Comparison of ENCODE assay signal across 10 cellular contexts in genomic region chr7:135981958-135982646, GRCh38. TPM values are rescaled to one million over a fixed set of nuclear protein-coding genes. Genes with fewer than 3 reads are reported as not detected.
DNase-seq lines count a peak whose midpoint lies in the region; ATAC-seq and TF ChIP-seq lines count a peak whose summit lies in the region.
"Had no signal": no experiment of that assay in that cellular context is flagged by ENCODE, and none has a peak within 500 bp of the region (broad histone marks: within the 10 kb centered on the region; RNA-seq: fewer than 3 reads in every experiment).

No MANE protein-coding gene starts in this region.

- H3K4me1 ChIP-seq in PC-3 (ENCODE audit: insufficient read depth, low read length): peaks cover 24% of the 10 kb centered on the region

- intact Hi-C loops in PC-3 (cut with micrococcal nuclease): no loop called here

- peaks cover under 1% of the 10 kb centered on the region; the same call in 1 of the 2 replicates for H3K79me2 ChIP-seq in PC-3 (ENCODE audit: low read length)

- no peak overlapping the region for H3K4me2 ChIP-seq in PC-3 (ENCODE audit: low read length)

- ATAC-seq in activated T-cell treated with anti-CD3 and anti-CD28 coated beads, Interleukin-2, amount 50 U/mL, for 72 hours (replicated peaks in 1 of 2): no peak
- ATAC-seq in PC-3: no peak
- ATAC-seq in stimulated activated naive B cell treated with anti-CD40 and anti-IgM and Interleukin-4, amounts not matched to agents 10 μg/mL and 1 μg/mL and 100 μg/mL, for 72 hours (replicated peaks): no peak
- no peak for ATAC-seq in GM18868 (IDR thresholded peaks at IDR 0.05; ENCODE audit: unreplicated experiment)

- H3K27me3 Mint-ChIP-seq in activated T-cell treated with anti-CD3 and anti-CD28 coated beads, Interleukin-2, amount 50 U/mL, for 72 hours (ENCODE audit: low read depth): no peaks in the 10 kb centered on the region
- H3K27me3 Mint-ChIP-seq in stimulated activated naive B cell treated with anti-CD40 and anti-IgM and Interleukin-4, amounts not matched to agents 10 μg/mL and 1 μg/mL and 100 μg/mL, for 72 hours: no peaks in the 10 kb centered on the region

- H3F3A ChIP-seq in PC-3 (ENCODE audit: low read length, unreplicated experiment): no peaks in the 10 kb centered on the region

- no peaks in the 10 kb centered on the region for H3K36me3 Mint-ChIP-seq in activated T-cell treated with anti-CD3 and anti-CD28 coated beads, Interleukin-2, amount 50 U/mL, for 72 hours (ENCODE audit: insufficient read depth in 2 of 2)
- peaks cover 1 to 2% of the 10 kb centered on the region in 2 donors for H3K36me3 Mint-ChIP-seq in stimulated activated naive B cell treated with anti-CD40 and anti-IgM and Interleukin-4, amounts not matched to agents 10 μg/mL and 1 μg/mL and 100 μg/mL, for 72 hours

- H3K9me3 ChIP-seq in PC-3 (ENCODE audit: low read length): no peaks in the 10 kb centered on the region
- H3K9me3 ChIP-seq: uterus had no signal

- H3K4me3 ChIP-seq in PC-3 (ENCODE audit: low read length): no peak overlapping the region
- H3K4me3 ChIP-seq: uterus had no signal

- no peak overlapping the region for H3K9ac ChIP-seq in PC-3 (ENCODE audit: low read length)

- H3K9me2 ChIP-seq in PC-3 (replicated peaks; ENCODE audit: low read length): no peaks in the 10 kb centered on the region

- peak overlapping the region; percentile 75 to 90 for H3K4me3 Mint-ChIP-seq in activated T-cell treated with anti-CD3 and anti-CD28 coated beads, Interleukin-2, amount 50 U/mL, for 72 hours
- peak overlapping the region; percentile 66 to 73 for H3K4me3 Mint-ChIP-seq in stimulated activated naive B cell treated with anti-CD40 and anti-IgM and Interleukin-4, amounts not matched to agents 10 μg/mL and 1 μg/mL and 100 μg/mL, for 72 hours

- no peaks in the 10 kb centered on the region for H3K27me3 ChIP-seq in PC-3 (ENCODE audit: low read length)
- H3K27me3 ChIP-seq: uterus had no signal

- H3K9me3 Mint-ChIP-seq in activated T-cell treated with anti-CD3 and anti-CD28 coated beads, Interleukin-2, amount 50 U/mL, for 72 hours: no peaks in the 10 kb centered on the region
- no peaks in the 10 kb centered on the region for H3K9me3 Mint-ChIP-seq in stimulated activated naive B cell treated with anti-CD40 and anti-IgM and Interleukin-4, amounts not matched to agents 10 μg/mL and 1 μg/mL and 100 μg/mL, for 72 hours

- peak overlapping the region; percentile 63 for H2AFZ ChIP-seq in PC-3 (ENCODE audit: low read length)

- TF ChIP-seq CTCF in PC-3 (conservative IDR thresholded peaks at IDR 0.05; ENCODE audit: low read depth, low read length): no peak

- H3K4me1 Mint-ChIP-seq in activated T-cell treated with anti-CD3 and anti-CD28 coated beads, Interleukin-2, amount 50 U/mL, for 72 hours (ENCODE audit: low read depth): peaks cover 54% of the 10 kb centered on the region
- peaks cover 35 to 47% of the 10 kb centered on the region in 2 donors for H3K4me1 Mint-ChIP-seq in stimulated activated naive B cell treated with anti-CD40 and anti-IgM and Interleukin-4, amounts not matched to agents 10 μg/mL and 1 μg/mL and 100 μg/mL, for 72 hours

- POLR2A ChIA-PET in PC-3 (lab: Charles Lee; ENCODE audit: unreplicated experiment): no interaction called here

- no peak for DNase-seq in activated T-cell treated with anti-CD3 and anti-CD28 coated beads, Interleukin-2, amount 50 U/mL, for 72 hours
- no peak for DNase-seq in activated T-cell treated with anti-CD3 and anti-CD28 coated beads, Interleukin-2, amount 50 U/mL, for 1 hour
- DNase-seq in PC-3: no peak
- DNase-seq in central memory CD4-positive, alpha-beta T cell: peak; percentile 23
- DNase-seq in stimulated activated naive B cell treated with anti-CD40 and anti-IgM and Interleukin-4, amounts not matched to agents 10 μg/mL and 1 μg/mL and 100 μg/mL, for 72 hours: no peak
- no peak for DNase-seq in RKO (ENCODE audit: low spot score)
- no peak for DNase-seq in DMS79 treated with DMSO at 0.1 percent for 48 hours (lab: John Stamatoyannopoulos, UW)
- DNase-seq: NCI-H2227 treated with DMSO at 0.1 percent for 48 hours, uterus had no signal

- H3K27ac Mint-ChIP-seq in activated T-cell treated with anti-CD3 and anti-CD28 coated beads, Interleukin-2, amount 50 U/mL, for 72 hours: peak overlapping the region; percentile 80
- H3K27ac Mint-ChIP-seq in stimulated activated naive B cell treated with anti-CD40 and anti-IgM and Interleukin-4, amounts not matched to agents 10 μg/mL and 1 μg/mL and 100 μg/mL, for 72 hours: peak overlapping the region; percentile 68

- CTCF ChIA-PET in PC-3 (lab: Charles Lee): no interaction called here

- H4K20me1 ChIP-seq in PC-3 (ENCODE audit: low read length): no peaks in the 10 kb centered on the region

- no TSS peak for BruUV-seq in PC-3 (replicated peaks; lab: Mats Ljungman, UMichigan)

- no peaks in the 10 kb centered on the region; the same call in 1 of the 2 replicates for H3K36me3 ChIP-seq in PC-3 (ENCODE audit: low read depth, low read length)
- H3K36me3 ChIP-seq: uterus had no signal

- no peak overlapping the region for H3K27ac ChIP-seq in PC-3 (ENCODE audit: low read length)

RNA-seq across cellular contexts. Expression of gene MTPN, which starts 4.9 kb away (rescaled TPM):
- total RNA-seq in activated T-cell treated with anti-CD3 and anti-CD28 coated beads, Interleukin-2, amount 50 U/mL, for 72 hours: 100 to 1,000 TPM; 110 to 126 TPM
- 96.0 and 113 TPM in 2 replicates for total RNA-seq in PC-3 (2014; rRNA removed)
